7 cellular contexts compared by ENCODE assay signal in the genomic region with DNA sequence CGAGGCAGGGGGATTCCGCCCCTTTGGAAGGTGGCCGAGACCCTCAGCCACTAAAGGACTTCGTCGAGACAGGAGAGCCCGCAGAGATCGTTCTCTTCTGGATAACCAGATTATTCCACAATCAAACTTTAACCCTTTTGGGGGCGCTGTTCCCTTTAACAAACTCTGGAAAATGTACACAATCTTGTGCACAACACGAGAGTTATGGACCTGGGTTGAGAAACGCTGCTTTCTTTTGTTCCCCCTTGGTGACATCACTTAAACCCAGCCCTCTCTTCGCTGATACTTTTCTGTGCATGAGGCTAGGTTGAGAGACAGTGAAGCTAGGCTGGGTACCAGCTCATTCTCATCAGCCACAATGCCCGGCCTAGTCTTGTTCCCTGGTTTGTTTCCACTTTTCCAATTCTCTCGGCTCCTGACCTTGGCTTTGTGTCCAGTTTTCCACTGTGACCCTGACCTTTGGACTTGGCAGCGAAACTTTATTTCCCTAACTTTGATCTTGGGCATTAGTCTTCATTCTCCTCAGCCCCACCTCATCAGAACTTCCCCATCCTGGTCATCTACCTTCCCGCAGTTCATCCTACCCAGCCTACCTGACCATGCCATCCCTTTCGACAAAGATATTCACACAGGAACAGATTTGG. TPM values are rescaled to one million over a fixed set of nuclear protein-coding genes. Genes with fewer than 3 reads are reported as not detected.
DNase-seq lines count a peak whose midpoint lies in the region; ATAC-seq and TF ChIP-seq lines count a peak whose summit lies in the region.

No MANE protein-coding gene starts in this region.

- peak overlapping the region; percentile 61 for H3K27ac Mint-ChIP-seq in MCF 10A (ENCODE audit: low read depth, unreplicated experiment)

- H3K36me3 Mint-ChIP-seq in MCF 10A (ENCODE audit: insufficient read depth, unreplicated experiment) = peaks cover 5% of the 10 kb centered on the region

- H3K4me1 Mint-ChIP-seq in MCF 10A (ENCODE audit: insufficient read depth, unreplicated experiment) = peaks cover 22% of the 10 kb centered on the region

- intact Hi-C loops in MCF 10A (cut with micrococcal nuclease) = loop anchor here (1.0 to 5.0 kb wide), 4 partner anchors 297 to 488 kb away; no protein-coding TSS in a partner anchor

- H3K36me3 ChIP-seq in ES-I3 (ENCODE audit: insufficient read depth, low read length) (no peaks in the 10 kb centered on the region), Peyer's patch (peaks cover 0 to 6% (median 0%) of the 10 kb centered on the region in 3 donors), skeletal muscle tissue (ENCODE audit: control insufficient read depth in 3 of 3, insufficient read depth in 3 of 3, low read length in 3 of 3) (peaks cover 0 to 6% (median 6%) of the 10 kb centered on the region in 3 donors)

- DNase-seq in Kasumi-1 (lab: John Stamatoyannopoulos, UW) (peak; percentile 81 to 86), Peyer's patch (no peak), MCF 10A (ENCODE audit: unreplicated experiment) (peak; percentile 88), iPS-NIHi7 (ENCODE audit: extremely low spot score) (peak; percentile 71)

- H3K9me3 ChIP-seq in ES-I3 (ENCODE audit: control insufficient read depth, insufficient read depth, low read length) = no peaks in the 10 kb centered on the region
- no peaks in the 10 kb centered on the region for H3K9me3 ChIP-seq in Peyer's patch
- H3K9me3 ChIP-seq in skeletal muscle tissue (ENCODE audit: control insufficient read depth in 3 of 3, low read length in 3 of 3) = no peaks in the 10 kb centered on the region

- POLR2A ChIA-PET in MCF 10A (lab: Yijun Ruan, JAX) = interaction anchor here (0.6 to 2.8 kb wide), 8 partner anchors 9 to 791 kb away, joined by 3 to 12 read pairs (median 3); a partner anchor contains a TSS

- no TSS peak for BruUV-seq in MCF 10A (replicated peaks; lab: Mats Ljungman, UMichigan)

- H3K4me3 ChIP-seq in Peyer's patch (peak overlapping the region; percentile 87 to 98 (median 92)), skeletal muscle tissue (ENCODE audit: low read length in 3 of 3) (peak overlapping the region; percentile 84 to 97 (median 85))

- H3K27me3 Mint-ChIP-seq in MCF 10A (ENCODE audit: insufficient read depth, unreplicated experiment) = peaks cover 3% of the 10 kb centered on the region

- H3K9ac ChIP-seq in ES-I3 (ENCODE audit: low read depth, low read length) (peak overlapping the region; percentile 62), skeletal muscle tissue (ENCODE audit: low read depth in 1 of 3, low read length in 3 of 3) (peak overlapping the region; percentile 95 to 97 (median 97))

- CTCF ChIA-PET in MCF 10A (lab: Yijun Ruan, JAX) = interaction anchor here (0.6 to 2.9 kb wide), 9 partner anchors 11 to 487 kb away, joined by 3 to 17 read pairs (median 3); no protein-coding TSS in a partner anchor

- H3K4me3 Mint-ChIP-seq in MCF 10A (ENCODE audit: unreplicated experiment) = peak overlapping the region; percentile 81

- no peaks in the 10 kb centered on the region for H3K9me3 Mint-ChIP-seq in MCF 10A (ENCODE audit: unreplicated experiment)

- TF ChIP-seq POLR2A in Peyer's patch (IDR thresholded peaks at IDR 0.05) = no peak

- H3K27me3 ChIP-seq in Peyer's patch = no peaks in the 10 kb centered on the region
- H3K27me3 ChIP-seq in skeletal muscle tissue (ENCODE audit: control insufficient read depth in 3 of 3, insufficient read depth in 3 of 3, low read length in 3 of 3) = no peaks in the 10 kb centered on the region

- H3K4me1 ChIP-seq in ES-I3 (ENCODE audit: insufficient read depth, low read length) (peaks cover 9% of the 10 kb centered on the region), Peyer's patch (peaks cover 2 to 27% (median 7%) of the 10 kb centered on the region in 4 donors), skeletal muscle tissue (ENCODE audit: control insufficient read depth in 3 of 3, insufficient read depth in 3 of 3, low read length in 3 of 3) (peaks cover 23 to 45% (median 29%) of the 10 kb centered on the region in 3 donors)

- peak; percentile 31 for ATAC-seq in GM21723 (IDR thresholded peaks at IDR 0.05; ENCODE audit: unreplicated experiment)

- peak; percentile 29 to 75 (median 67) for TF ChIP-seq CTCF in Peyer's patch (IDR thresholded peaks at IDR 0.05)
- TF ChIP-seq CTCF in MCF 10A (IDR thresholded peaks at IDR 0.05; ENCODE audit: unreplicated experiment) = peak; percentile 44

- H3K27ac ChIP-seq in Peyer's patch (peak overlapping the region; percentile 93 to 96 (median 94)), skeletal muscle tissue (ENCODE audit: low read depth, low read length) (peak overlapping the region; percentile 93)

RNA-seq across cellular contexts. Expression of a gene that starts 0.8 kb away (rescaled TPM):
- 10 to 100 TPM; 53.2 to 94.1 (median 69.7) TPM for total RNA-seq in Peyer's patch
- 41.6 and 53.7 TPM in 2 replicates for total RNA-seq in MCF 10A (2022)
- total RNA-seq in skeletal muscle tissue = 39.1 TPM

Comparison
In these comparisons a context has a peak if more than half of its experiments do, and no peak if none do; other contexts are left out.
1. DNase-seq: peak in Kasumi-1 (2 of 2), MCF 10A (single experiment) and iPS-NIHi7 (single experiment); none in Peyer's patch (0 of 3).